8 cellular contexts compared by ENCODE assay signal in genomic region chr3:112561693-112562529, GRCh38. TPM values are rescaled to one million over a fixed set of nuclear protein-coding genes. Genes with fewer than 3 reads are reported as not detected.
DNase-seq lines count a peak whose midpoint lies in the region; ATAC-seq and TF ChIP-seq lines count a peak whose summit lies in the region.

Gene ATG3 (minus strand): TSS chr3:112561962. CDS start chr3:112561528, 434 bp downstream.
Gene SLC35A5 (plus strand): TSS chr3:112562045. CDS start chr3:112563404, 1,359 bp downstream.

- TF ChIP-seq CTCF in GM10248 (IDR thresholded peaks at IDR 0.05; ENCODE audit: control extremely low read depth, extremely low read depth, low read depth, missing control alignments) (no peak), suprapubic skin (IDR thresholded peaks at IDR 0.05) (no peak)

- no peaks in the 10 kb centered on the region for H3K27me3 Mint-ChIP-seq in activated naive CD4-positive, alpha-beta T cell treated with anti-CD3 and anti-CD28 coated beads, Interleukin-2, amount 50 U/mL, for 24 hours

- H3K27ac Mint-ChIP-seq in activated naive CD4-positive, alpha-beta T cell treated with anti-CD3 and anti-CD28 coated beads, Interleukin-2, amount 50 U/mL, for 24 hours, result peak within 1 kb of the TSS; percentile 99

- peaks cover 67% of the 10 kb centered on the region for H3K4me1 Mint-ChIP-seq in activated naive CD4-positive, alpha-beta T cell treated with anti-CD3 and anti-CD28 coated beads, Interleukin-2, amount 50 U/mL, for 24 hours

- no peaks in the 10 kb centered on the region for H3K27me3 ChIP-seq in suprapubic skin

- peak within 1 kb of the TSS; percentile 94 for H3K4me3 Mint-ChIP-seq in activated naive CD4-positive, alpha-beta T cell treated with anti-CD3 and anti-CD28 coated beads, Interleukin-2, amount 50 U/mL, for 24 hours

- peak within 1 kb of the TSS; percentile 98 for H3K27ac ChIP-seq in suprapubic skin

- H3K9me3 ChIP-seq in suprapubic skin, result no peaks in the 10 kb centered on the region

- no peak for TF ChIP-seq EP300 in suprapubic skin (IDR thresholded peaks at IDR 0.05)

- TF ChIP-seq POLR2A in suprapubic skin (IDR thresholded peaks at IDR 0.05), result peak; percentile 65 to 84

- WGBS in suprapubic skin, result 0% methylated on average over 37 of the region's 66 CpGs

- ATAC-seq in HG02588 (IDR thresholded peaks at IDR 0.05; ENCODE audit: unreplicated experiment) (peak; percentile 78), SK-N-SH treated with all-trans-retinoic acid at 6 μM for 48 hours (peak; percentile 89)

- H3K9me3 Mint-ChIP-seq in activated naive CD4-positive, alpha-beta T cell treated with anti-CD3 and anti-CD28 coated beads, Interleukin-2, amount 50 U/mL, for 24 hours, result no peaks in the 10 kb centered on the region

- H3K4me1 ChIP-seq in suprapubic skin, result peaks cover 36% of the 10 kb centered on the region

- H3K36me3 Mint-ChIP-seq in activated naive CD4-positive, alpha-beta T cell treated with anti-CD3 and anti-CD28 coated beads, Interleukin-2, amount 50 U/mL, for 24 hours, result peaks cover 20% of the 10 kb centered on the region

- no peaks in the 10 kb centered on the region for H3K36me3 ChIP-seq in suprapubic skin

- POLR2A ChIA-PET in GM10248 (lab: Yijun Ruan, JAX), result interaction anchor here (0.5 to 1.5 kb wide), 3 partner anchors 63 to 428 kb away, joined by 3 to 5 read pairs (median 4); partner anchors contain the start of genes BTLA and CD200

- DNase-seq in GM10248 (ENCODE audit: extremely low spot score) (peak; percentile 94), NCI-H1092 (lab: John Stamatoyannopoulos, UW) (peak; percentile 97), globus pallidus (ENCODE audit: low spot score) (peak; percentile 98), nucleus accumbens (lab: John Stamatoyannopoulos, UW) (peak; percentile 86 to 100 (median 98)), suprapubic skin (ENCODE audit: low spot score in 2 of 2) (peak; percentile 100)

- H3K4me3 ChIP-seq in suprapubic skin, result peak within 1 kb of the TSS; percentile 96

- CTCF ChIA-PET in GM10248 (lab: Yijun Ruan, JAX), result interaction anchor here (0.7 to 1.5 kb wide), 9 partner anchors 11 to 450 kb away, joined by 3 read pairs; partner anchors contain the start of genes CD200 and SLC9C1

TF ChIP-seq in SK-N-SH treated with all-trans-retinoic acid at 6 μM for 48 hours, 23 proteins besides CTCF, POLR2A, EP300 and RAD21:
- TF ChIP-seq PPARA (CRISPR knock-in tag; IDR thresholded peaks at IDR 0.05; ENCODE audit: borderline replicate concordance) (no peak), ARNTL (CRISPR knock-in tag; IDR thresholded peaks at IDR 0.05; ENCODE audit: borderline replicate concordance, low read depth) (peak; percentile 80; the same call in 1 of the 2 replicates), TSHZ2 (CRISPR knock-in tag; IDR thresholded peaks at IDR 0.05) (peak; percentile 16; the same call in 1 of the 2 replicates), SNAI2 (CRISPR knock-in tag; IDR thresholded peaks at IDR 0.05) (0 out of 2 replicates have a peak, but pooled peaks have one; percentile 56)
TF ChIP-seq in SK-N-SH treated with all-trans-retinoic acid at 6 μM for 48 hours: peak in this region for 3.

RNA-seq across cellular contexts. Expression of gene ATG3, which starts in this region (rescaled TPM):
- total RNA-seq in suprapubic skin, result 10 to 100 TPM; 56.3 to 81.6 (median 62.2) TPM

RNA-seq across cellular contexts. Expression of gene SLC35A5, which starts in this region (rescaled TPM):
- 10 to 100 TPM; 18.7 to 25.8 (median 24.1) TPM for total RNA-seq in suprapubic skin

Comparison
In these comparisons a context has a peak if more than half of its experiments do, and no peak if none do; other contexts are left out.
1. Peak in every context shown above with its lines: DNase-seq, ATAC-seq, H3K4me3 ChIP-seq and H3K27ac ChIP-seq.